Comparison of ENCODE assay signal across 11 cellular contexts in genomic region chr1:67019600-67020136, GRCh38. TPM values are rescaled to one million over a fixed set of nuclear protein-coding genes. Genes with fewer than 3 reads are reported as not detected.
A peak's percentile ranks its signal among the peaks of the same experiment; 100 is the strongest.
DNase-seq lines count a peak whose midpoint lies in the region; TF ChIP-seq lines count a peak whose summit lies in the region.
"Had no signal": no experiment of that assay in that cellular context is flagged by ENCODE, and none has a peak within 500 bp of the region (broad histone marks: within the 10 kb centered on the region; RNA-seq: fewer than 3 reads in every experiment).

No MANE protein-coding gene starts in this region.

- TF ChIP-seq CTCF in HFFc6 (IDR thresholded peaks at IDR 0.05) = no peak
- no peak for TF ChIP-seq CTCF in brain (conservative IDR thresholded peaks at IDR 0.05)
- TF ChIP-seq CTCF in GM13976 (IDR thresholded peaks at IDR 0.05; ENCODE audit: borderline replicate concordance, control extremely low read depth, extremely low read depth, insufficient read depth, missing control alignments) = no peak

- DNase-seq in HFFc6 = peak; percentile 90
- peak; percentile 22 for DNase-seq in iPS-NIHi11 (ENCODE audit: low spot score)
- no peak for DNase-seq in NCI-H128 (lab: John Stamatoyannopoulos, UW; ENCODE audit: unreplicated experiment)
- no peak for DNase-seq in GM13976 (ENCODE audit: low spot score)
- no peak for DNase-seq in NCI-H2107 (lab: John Stamatoyannopoulos, UW)
- no peak for DNase-seq in activated CD4-positive, alpha-beta T cell treated with anti-CD3 and anti-CD28 coated beads for 48 hours
- DNase-seq: NCI-H1417 treated with DMSO at 0.1 percent for 48 hours, T-helper 2 cell had no signal

- in situ Hi-C loops in GM13976 (cut with MboI; ENCODE audit: low sequenced_read_pairs, unreplicated experiment) = loop anchor here (25.0 kb wide), 1 partner anchor 468 kb away; no protein-coding TSS in a partner anchor

- H3K9me3 ChIP-seq in skeletal muscle tissue (ENCODE audit: control insufficient read depth in 3 of 3, low read length in 3 of 3) = no peaks in the 10 kb centered on the region

- H3K9ac ChIP-seq in skeletal muscle tissue (ENCODE audit: low read depth in 1 of 3, low read length in 3 of 3) = peak overlapping the region in 1 of 3 donors; percentile 1

- H3K27ac ChIP-seq in skeletal muscle tissue (ENCODE audit: low read depth, low read length) = peak overlapping the region; percentile 67

- H3K27me3 Mint-ChIP-seq in HFFc6 (ENCODE audit: insufficient read depth) (no peaks in the 10 kb centered on the region), brain (no peaks in the 10 kb centered on the region)

- H3K9me3 Mint-ChIP-seq in HFFc6 (no peaks in the 10 kb centered on the region), brain (no peaks in the 10 kb centered on the region)
- H3K9me3 Mint-ChIP-seq: activated naive CD4-positive, alpha-beta T cell treated with anti-CD3 and anti-CD28 coated beads, Interleukin-2, amount 50 U/mL, for 72 hours had no signal

- peaks cover 2 to 8% (median 2%) of the 10 kb centered on the region in 3 donors for H3K4me1 ChIP-seq in skeletal muscle tissue (ENCODE audit: control insufficient read depth in 3 of 3, insufficient read depth in 3 of 3, low read length in 3 of 3)

- H3K27ac Mint-ChIP-seq in HFFc6 (peak overlapping the region; percentile 81), brain (peak overlapping the region in 4 of 5 experiments; percentile 42 to 92 (median 82))
- H3K27ac Mint-ChIP-seq: activated naive CD4-positive, alpha-beta T cell treated with anti-CD3 and anti-CD28 coated beads, Interleukin-2, amount 50 U/mL, for 72 hours had no signal

- H3K4me3 Mint-ChIP-seq in HFFc6 (peak overlapping the region; percentile 57), brain (no peak overlapping the region)

- H3K4me1 Mint-ChIP-seq in HFFc6 (ENCODE audit: low read depth) = peaks cover 52% of the 10 kb centered on the region
- H3K4me1 Mint-ChIP-seq in brain = peaks cover 22% of the 10 kb centered on the region

- peaks cover 8 to 38% (median 20%) of the 10 kb centered on the region in 3 donors for H3K36me3 ChIP-seq in skeletal muscle tissue (ENCODE audit: control insufficient read depth in 3 of 3, insufficient read depth in 3 of 3, low read length in 3 of 3)

- no peak overlapping the region for H3K4me3 ChIP-seq in skeletal muscle tissue (ENCODE audit: low read length in 3 of 3)

- H3K27me3 ChIP-seq in skeletal muscle tissue (ENCODE audit: control insufficient read depth in 3 of 3, insufficient read depth in 3 of 3, low read length in 3 of 3) = no peaks in the 10 kb centered on the region

- H3K36me3 Mint-ChIP-seq in HFFc6 (ENCODE audit: low read depth) = peaks cover 30% of the 10 kb centered on the region
- H3K36me3 Mint-ChIP-seq in brain = peaks cover 42% of the 10 kb centered on the region

RNA-seq across cellular contexts. Expression of gene SLC35D1, which starts 34.3 kb away (rescaled TPM):
- 10 to 100 TPM; 19.8 to 26.0 (median 22.3) TPM for total RNA-seq in HFFc6 (2021; fragmentation: NEBNext Ultra II Directional; extraction: Animal tissue kit (Norgen Biotek cat#: 25700))
- polyA plus RNA-seq in brain (ENCODE audit: insufficient read depth, low read depth, low replicate concordance) = 1.2 TPM
- total RNA-seq in skeletal muscle tissue = 7.8 TPM

Comparison
In these comparisons a context has a peak if more than half of its experiments do, and no peak if none do; other contexts are left out.
1. DNase-seq: peak in HFFc6 (single experiment) and iPS-NIHi11 (single experiment); none in NCI-H128 (single experiment), GM13976 (single experiment), NCI-H2107 (single experiment) and activated CD4-positive, alpha-beta T cell treated with anti-CD3 and anti-CD28 coated beads for 48 hours (single experiment).